15 cellular contexts compared by ENCODE assay signal in genomic region chr1:64183985-64184440, GRCh38. TPM values are rescaled to one million over a fixed set of nuclear protein-coding genes. Genes with fewer than 3 reads are reported as not detected.
A peak's percentile ranks its signal among the peaks of the same experiment; 100 is the strongest.
DNase-seq lines count a peak whose midpoint lies in the region; ATAC-seq and TF ChIP-seq lines count a peak whose summit lies in the region.
"Had no signal": no experiment of that assay in that cellular context is flagged by ENCODE, and none has a peak within 500 bp of the region (broad histone marks: within the 10 kb centered on the region; RNA-seq: fewer than 3 reads in every experiment).

No MANE protein-coding gene starts in this region.

- no peak for TF ChIP-seq CTCF in astrocyte of the spinal cord (IDR thresholded peaks at IDR 0.05; ENCODE audit: low read depth, low read length)

- in situ Hi-C loops in astrocyte of the spinal cord (cut with HindIII; ENCODE audit: low sequenced_read_pairs) = no loop called here

- H2AFZ ChIP-seq in Karpas-422 (ENCODE audit: low read length) = no peak overlapping the region

- H3K27ac ChIP-seq in Karpas-422 (ENCODE audit: low read length) (no peak overlapping the region), right cardiac atrium (ENCODE audit: low read length) (no peak overlapping the region)
- H3K27ac ChIP-seq: heart right ventricle, pancreas had no signal

- H3K4me1 ChIP-seq in Karpas-422 (ENCODE audit: low read length) (no peaks in the 10 kb centered on the region), right cardiac atrium (ENCODE audit: control insufficient read depth, insufficient read depth, low read length) (peaks cover 4% of the 10 kb centered on the region)

- intact Hi-C loops in right cardiac atrium (cut with DNase I) = no loop called here

- ATAC-seq in right cardiac atrium = no peak
- ATAC-seq: pancreas; stimulated activated naive CD8-positive, alpha-beta T cell treated with anti-CD3 and anti-CD28 coated beads, Interleukin-15, Interleukin-2, amounts not matched to agents 100 U/mL and 50 U/mL, for 24 hours had no signal

- H3K9ac ChIP-seq in Karpas-422 (ENCODE audit: low read length) = no peak overlapping the region

- WGBS in right cardiac atrium = 82% methylated on average over 5 of the region's 5 CpGs

- H3K36me3 ChIP-seq in Karpas-422 (ENCODE audit: insufficient read depth, low read length) = no peaks in the 10 kb centered on the region
- H3K36me3 ChIP-seq: pancreas had no signal

- no peaks in the 10 kb centered on the region for H3K9me2 ChIP-seq in Karpas-422 (replicated peaks; ENCODE audit: insufficient read depth, low read length)

- no peak overlapping the region for H3K4me2 ChIP-seq in Karpas-422 (ENCODE audit: low read depth, low read length, poor library complexity, severe bottlenecking)

- H3K4me3 ChIP-seq in astrocyte of the spinal cord (ENCODE audit: low read depth, low read length) (no peak overlapping the region), Karpas-422 (ENCODE audit: low read length) (no peak overlapping the region), right cardiac atrium (ENCODE audit: low read length) (no peak overlapping the region)
- H3K4me3 ChIP-seq: heart right ventricle, pancreas had no signal

- H3K27me3 ChIP-seq in Karpas-422 (ENCODE audit: low read length) = no peaks in the 10 kb centered on the region
- no peaks in the 10 kb centered on the region for H3K27me3 ChIP-seq in right cardiac atrium (ENCODE audit: control insufficient read depth, insufficient read depth)
- H3K27me3 ChIP-seq: heart right ventricle, pancreas had no signal

- no peaks in the 10 kb centered on the region for H3K9me3 ChIP-seq in Karpas-422 (ENCODE audit: low read length)
- no peaks in the 10 kb centered on the region for H3K9me3 ChIP-seq in right cardiac atrium (ENCODE audit: control insufficient read depth, low read length)
- H3K9me3 ChIP-seq: heart right ventricle, pancreas had no signal

- DNase-seq in DMS53 treated with DMSO at 0.1 percent for 48 hours (lab: John Stamatoyannopoulos, UW; ENCODE audit: unreplicated experiment) (peak; percentile 82), NCI-H2029 treated with DMSO at 0.1 percent for 48 hours (lab: John Stamatoyannopoulos, UW) (peak; percentile 89), astrocyte of the spinal cord (ENCODE audit: low read depth, low spot score) (peak; percentile 18), kidney tubule cell (ENCODE audit: low spot score) (peak; percentile 45), COR-L47 (lab: John Stamatoyannopoulos, UW) (no peak), Karpas-422 (no peak), right cardiac atrium (no peak)
- DNase-seq in stimulated activated CD4-positive, alpha-beta T cell treated with anti-CD3 and anti-CD28 coated beads, Interleukin-4, amount 100 ng/mL, for 1 hour = no peak
- DNase-seq: activated naive CD4-positive, alpha-beta T cell treated with anti-CD3 and anti-CD28 coated beads for 36 hours; heart right ventricle; NCI-H1694 treated with DMSO at 0.1 percent for 48 hours; pancreas; stimulated activated CD4-positive, alpha-beta T cell treated with anti-CD3 and anti-CD28 coated beads, Interleukin-1b, Interleukin-23, amount 100 ng/mL, for 48 hours; stimulated activated naive CD8-positive, alpha-beta T cell treated with anti-CD3 and anti-CD28 coated beads, Interleukin-15, Interleukin-2, amounts not matched to agents 100 U/mL and 50 U/mL, for 24 hours had no signal

- H4K20me1 ChIP-seq in Karpas-422 (ENCODE audit: insufficient read depth, low read depth, low read length) = no peaks in the 10 kb centered on the region

- no peaks in the 10 kb centered on the region for H3K79me2 ChIP-seq in Karpas-422 (ENCODE audit: low read length)

RNA-seq across cellular contexts. Expression of gene UBE2U, which starts 19.4 kb away (rescaled TPM):
- not detected in 2 replicates for total RNA-seq in Karpas-422 (2014; rRNA removed; shearing (Covaris generic); ENCODE audit: low replicate concordance)
- total RNA-seq in right cardiac atrium = not detected
- polyA plus RNA-seq in right cardiac atrium = not detected
- total RNA-seq: activated naive CD4-positive, alpha-beta T cell treated with anti-CD3 and anti-CD28 coated beads for 36 hours had no signal
- polyA plus RNA-seq: BJ, heart right ventricle had no signal

Comparison
In these comparisons a context has a peak if more than half of its experiments do, and no peak if none do; other contexts are left out.
1. DNase-seq: peak in DMS53 treated with DMSO at 0.1 percent for 48 hours (single experiment), NCI-H2029 treated with DMSO at 0.1 percent for 48 hours (single experiment), astrocyte of the spinal cord (single experiment) and kidney tubule cell (single experiment); none in stimulated activated CD4-positive, alpha-beta T cell treated with anti-CD3 and anti-CD28 coated beads, Interleukin-4, amount 100 ng/mL, for 1 hour (single experiment), COR-L47 (single experiment), Karpas-422 (single experiment) and right cardiac atrium (0 of 3).